Comparison of ENCODE assay signal across 9 cellular contexts in genomic region chr9:134066923-134067851, GRCh38. TPM values are rescaled to one million over a fixed set of nuclear protein-coding genes. Genes with fewer than 3 reads are reported as not detected.
DNase-seq lines count a peak whose midpoint lies in the region; ATAC-seq, FAIRE-seq and TF ChIP-seq lines count a peak whose summit lies in the region.
"Had no signal": no experiment of that assay in that cellular context is flagged by ENCODE, and none has a peak within 500 bp of the region (broad histone marks: within the 10 kb centered on the region; RNA-seq: fewer than 3 reads in every experiment).

No MANE protein-coding gene starts in this region.

- intact Hi-C loops in ovary (cut with DNase I), result loop anchor here in 3 of 4 donors (5.0 kb wide), 1 partner anchor 70 kb away; the partner anchor contains the start of gene WDR5 (in 3 of the 3)

- peaks cover 5% of the 10 kb centered on the region for H3K79me1 ChIP-seq in H9 (ENCODE audit: insufficient read depth, low read depth, low read length, poor library complexity, severe bottlenecking)

- no peak for TF ChIP-seq EP300 in ovary (IDR thresholded peaks at IDR 0.05)

- H3K23me2 ChIP-seq in H9 (ENCODE audit: insufficient read length, low read depth, low read length, poor library complexity, severe bottlenecking), result peaks cover 13% of the 10 kb centered on the region

- no peak overlapping the region for H4K5ac ChIP-seq in H9 (ENCODE audit: insufficient read length, low read depth, low read length)

- H3K36me3 ChIP-seq in ovary, result no peaks in the 10 kb centered on the region

- peak overlapping the region; percentile 84 to 92 for H3K4me3 Mint-ChIP-seq in H9

- no peak overlapping the region for H3T11ph ChIP-seq in H9 (ENCODE audit: low read length)

- no peak overlapping the region for H2BK5ac ChIP-seq in H9 (ENCODE audit: insufficient read length, low read length)

- H2BK120ac ChIP-seq in H9 (ENCODE audit: low read depth, low read length, poor library complexity, severe bottlenecking), result no peak overlapping the region

- ATAC-seq in HG03378 (IDR thresholded peaks at IDR 0.05; ENCODE audit: unreplicated experiment), result no peak

- no peak overlapping the region for H2BK12ac ChIP-seq in H9 (ENCODE audit: insufficient read length, low read depth, low read length)

- H3K4me2 ChIP-seq in H9 (ENCODE audit: insufficient read depth, insufficient read length, low read length), result peak overlapping the region; percentile 93

- H3K9me3 ChIP-seq in H9 (ENCODE audit: control insufficient read depth, low read depth, low read length), result no peaks in the 10 kb centered on the region
- no peaks in the 10 kb centered on the region for H3K9me3 ChIP-seq in ovary

- H2AK5ac ChIP-seq in H9 (ENCODE audit: insufficient read length, low read length), result no peak overlapping the region

- H3K23ac ChIP-seq in H9 (ENCODE audit: insufficient read length, low read depth, low read length), result no peak overlapping the region

- no peak overlapping the region for H4K8ac ChIP-seq in H9 (replicated peaks; ENCODE audit: insufficient read length, low read depth, low read length)

- no peak overlapping the region for H4K91ac ChIP-seq in H9 (ENCODE audit: insufficient read length, low read depth, low read length)

- H3K4me1 Mint-ChIP-seq in H9, result peaks cover 26 to 38% of the 10 kb centered on the region in 2 experiments

- TF ChIP-seq CTCF in GM10266 (IDR thresholded peaks at IDR 0.05; ENCODE audit: control insufficient read depth, insufficient read depth, low read depth, missing control alignments), result no peak
- TF ChIP-seq CTCF in H9 (conservative IDR thresholded peaks at IDR 0.05), result no peak
- TF ChIP-seq CTCF in ovary (IDR thresholded peaks at IDR 0.05), result no peak

- H3K79me2 ChIP-seq in H9 (ENCODE audit: insufficient read depth, low read length), result peaks cover 39% of the 10 kb centered on the region; the same call in 1 of the 2 replicates

- H3K27ac ChIP-seq in H9 (ENCODE audit: insufficient read length, low read depth, low read length), result no peak overlapping the region
- peak overlapping the region; percentile 74 to 79 for H3K27ac ChIP-seq in ovary

- H3K36me3 Mint-ChIP-seq in H9 (ENCODE audit: insufficient read depth in 1 of 3, low read depth in 3 of 3), result peaks cover under 1 to 11% (median 3%) of the 10 kb centered on the region in 3 experiments; a peak in 5 of 7 replicates

- H3K4me1 ChIP-seq in H9 (ENCODE audit: insufficient read depth, low read length), result no peaks in the 10 kb centered on the region
- peaks cover 19% of the 10 kb centered on the region for H3K4me1 ChIP-seq in ovary (ENCODE audit: insufficient read depth)

- no peak overlapping the region for H2BK15ac ChIP-seq in H9 (ENCODE audit: low read depth, low read length)

- no CpG with 5 or more reads among the region's 125 CpGs for WGBS in H9 (ENCODE audit: extremely low coverage, insufficient read length, low lambda C conversion rate)
- WGBS in ovary, 3 donors, result 0 to 1% (median 0%) methylated on average over 61 to 121 of the region's 125 CpGs

- H3K4me3 ChIP-seq in ovary, result peak overlapping the region; percentile 56

- H3K18ac ChIP-seq in H9 (ENCODE audit: insufficient read length, low read depth, low read length), result no peak overlapping the region

- peak overlapping the region; percentile 84 for H3K9ac ChIP-seq in H9 (ENCODE audit: extremely low read depth, insufficient read length, low read length)

- DNase-seq in GM10266 (ENCODE audit: extremely low spot score) (peak; percentile 80), H9 (no peak), NCI-H2171 (lab: John Stamatoyannopoulos, UW) (peak; percentile 61), frontal cortex (ENCODE audit: low spot score in 2 of 2) (peak; percentile 66 to 75), ovary (peak in 4 of 5 donors; percentile 42 to 66 (median 52)), A172 (ENCODE audit: low spot score) (no peak)
- peak; percentile 31 for DNase-seq in activated T-helper 9 cell treated with anti-CD3 and anti-CD28 coated beads, Interleukin-2, amount 50 U/mL, for 16 hours (ENCODE audit: low read depth)

- H3K27ac Mint-ChIP-seq in H9, result 0 out of 7 replicates have a peak overlapping the region, but pooled peaks of 1 of the 3 experiments have one; percentile 55

- H3K56ac ChIP-seq in H9 (ENCODE audit: insufficient read length, low read depth, low read length), result no peak overlapping the region

- no peaks in the 10 kb centered on the region for H4K20me1 ChIP-seq in H9 (ENCODE audit: control insufficient read depth, insufficient read depth, insufficient read length)

- no peak overlapping the region for H3K4ac ChIP-seq in H9 (ENCODE audit: low read depth, low read length)

- H2BK20ac ChIP-seq in H9 (ENCODE audit: low read depth, low read length, poor library complexity, severe bottlenecking), result no peak overlapping the region

- no peak for FAIRE-seq in frontal cortex (lab: Jason Lieb, UNC)
- FAIRE-seq: endometrium had no signal

- peaks cover 7% of the 10 kb centered on the region in 2 experiments for H3K9me3 Mint-ChIP-seq in H9

- no peak overlapping the region for H2AFZ ChIP-seq in H9 (ENCODE audit: low read length)

- H3K27me3 ChIP-seq in H9 (ENCODE audit: insufficient read depth, low read length) (no peaks in the 10 kb centered on the region; the same call in 1 of the 2 replicates), ovary (no peaks in the 10 kb centered on the region)

- TF ChIP-seq POLR2A in ovary (IDR thresholded peaks at IDR 0.05), result no peak

- peaks cover 32% of the 10 kb centered on the region for H3K27me3 Mint-ChIP-seq in H9 (ENCODE audit: low read depth)

- H3K14ac ChIP-seq in H9 (ENCODE audit: insufficient read depth, low read length), result peak overlapping the region; percentile 91

RNA-seq across cellular contexts. Expression of gene BRD3, which starts 0.6 kb away (rescaled TPM):
- 63.1 and 63.6 TPM in 2 replicates for total RNA-seq in H9 (2021)
- total RNA-seq in frontal cortex, result 24.9 TPM
- 10 to 100 TPM; 15.9 to 52.1 (median 39.2) TPM for total RNA-seq in ovary
- 10 to 100 TPM; 14.9 to 17.1 TPM for polyA plus RNA-seq in ovary
- total RNA-seq in A172 (2014; rRNA removed; shearing (Covaris generic)), result 5.6 and 14.9 TPM in 2 replicates

RNA-seq across cellular contexts. Expression of gene BRD3OS, which starts 41.9 kb away (rescaled TPM):
- total RNA-seq in H9 (2021), result 16.4 and 17.8 TPM in 2 replicates
- 23.6 TPM for total RNA-seq in frontal cortex
- 10 to 100 TPM; 14.5 to 26.3 (median 21.1) TPM for total RNA-seq in ovary
- polyA plus RNA-seq in ovary, result 10 to 100 TPM; 17.1 to 28.1 TPM
- 29.1 and 31.5 TPM in 2 replicates for total RNA-seq in A172 (2014; rRNA removed; shearing (Covaris generic))

Comparison
In these comparisons a context has a peak if more than half of its experiments do, and no peak if none do; other contexts are left out.
1. DNase-seq: peak in GM10266 (single experiment), NCI-H2171 (single experiment), activated T-helper 9 cell treated with anti-CD3 and anti-CD28 coated beads, Interleukin-2, amount 50 U/mL, for 16 hours (single experiment), frontal cortex (2 of 2) and ovary (4 of 5); none in H9 (single experiment) and A172 (single experiment).